Comparison of ENCODE assay signal across 38 cellular contexts in genomic region chr20:48039514-48039913, GRCh38.
"Had no signal": no experiment of that assay in that cellular context is flagged by ENCODE, and none has a peak within 500 bp of the region (broad histone marks: within the 10 kb centered on the region; RNA-seq: fewer than 3 reads in every experiment).

No MANE protein-coding gene starts in this region.

- H3K9me3 Mint-ChIP-seq: activated naive CD4-positive, alpha-beta T cell treated with anti-CD3 and anti-CD28 coated beads for 36 hours; activated naive CD8-positive, alpha-beta T cell treated with anti-CD3 and anti-CD28 coated beads, Interleukin-2, amount 10 ng/mL, durations not matched to agents 7 days and 5 days; activated naive CD8-positive, alpha-beta T cell treated with anti-CD3 and anti-CD28 coated beads, Interleukin-2, amount 50 U/mL, for 24 hours; activated T-cell treated with anti-CD3 and anti-CD28 coated beads, Interleukin-2, amount 50 U/mL, for 24 hours; activated T-helper 17 cell treated with anti-CD3 and anti-CD28 coated beads, Interleukin-2, amount 50 U/mL, for 72 hours; central memory CD8-positive, alpha-beta T cell; T-helper 2 cell treated with Interferon-gamma antibody and Interleukin-4, amounts not matched to agents 5 μg/mL and 100 μg/mL, for 36 hours had no signal

- H3K4me1 ChIP-seq: ascending aorta had no signal

- ATAC-seq: activated CD8-positive, alpha-beta memory T cell treated with anti-CD3 and anti-CD28 coated beads, Interleukin-2, amount 10 ng/mL, durations not matched to agents 7 days and 5 days; activated CD8-positive, alpha-beta T cell treated with anti-CD3 and anti-CD28 coated beads, Interleukin-2, amount 10 ng/mL, durations not matched to agents 7 days and 5 days; activated naive CD8-positive, alpha-beta T cell treated with anti-CD3 and anti-CD28 coated beads, Interleukin-2, amount 50 U/mL, for 24 hours; activated T-cell treated with anti-CD3 and anti-CD28 coated beads, Interleukin-2, amount 50 U/mL, for 72 hours; activated T-helper 17 cell treated with anti-CD3 and anti-CD28 coated beads, Interleukin-2, amount 50 U/mL, for 72 hours had no signal

- H3K27ac Mint-ChIP-seq: activated B cell treated with CpG ODN at 0.5 μM for 24 hours; activated CD4-positive, alpha-beta memory T cell treated with anti-CD3 and anti-CD28 coated beads, Interleukin-2, amount 10 ng/mL, durations not matched to agents 7 days and 5 days; activated CD4-positive, alpha-beta T cell treated with anti-CD3 and anti-CD28 coated beads, Interleukin-2, amount 10 ng/mL, durations not matched to agents 24 days and 14 days; activated CD8-positive, alpha-beta memory T cell treated with anti-CD3 and anti-CD28 coated beads, Interleukin-2, amount 10 ng/mL, durations not matched to agents 7 days and 5 days; activated CD8-positive, alpha-beta T cell treated with anti-CD3 and anti-CD28 coated beads, Interleukin-2, amount 10 ng/mL, durations not matched to agents 7 days and 5 days; activated naive CD4-positive, alpha-beta T cell treated with anti-CD3 and anti-CD28 coated beads for 36 hours; activated naive CD8-positive, alpha-beta T cell; activated naive CD8-positive, alpha-beta T cell treated with anti-CD3 and anti-CD28 coated beads, Interleukin-2, amount 10 ng/mL, durations not matched to agents 7 days and 5 days; activated naive CD8-positive, alpha-beta T cell treated with anti-CD3 and anti-CD28 coated beads, Interleukin-2, amount 50 U/mL, for 24 hours; activated T-cell treated with anti-CD3 and anti-CD28 coated beads, Interleukin-2, amount 50 U/mL, for 24 hours; activated T-cell treated with anti-CD3 and anti-CD28 coated beads, Interleukin-2, amount 50 U/mL, for 72 hours; activated T-helper 1 cell treated with anti-CD3 and anti-CD28 coated beads, Interleukin-12 subunit alpha, Interleukin-12 subunit beta, Interleukin-2, Interleukin-4 antibody, amounts not matched to agents 30 ng/mL and 10 ng/mL and 1 ng/mL, durations not matched to agents 14 hours and 24 hours and 36 hours; activated T-helper 17 cell treated with anti-CD3 and anti-CD28 coated beads, Interleukin-2, amount 50 U/mL, for 72 hours; T-helper 1 cell treated with Interleukin-12 subunit alpha and Interleukin-12 subunit beta and Interleukin-4 antibody, amounts not matched to agents 30 μg/mL and 1 μg/mL, for 36 hours; T-helper 2 cell treated with Interferon-gamma antibody and Interleukin-4, amounts not matched to agents 5 μg/mL and 100 μg/mL, for 36 hours had no signal

- H3K4me1 Mint-ChIP-seq: activated B cell treated with CpG ODN at 0.5 μM for 24 hours; activated CD4-positive, alpha-beta memory T cell treated with anti-CD3 and anti-CD28 coated beads, Interleukin-2, amount 10 ng/mL, durations not matched to agents 7 days and 5 days; activated CD4-positive, alpha-beta T cell treated with anti-CD3 and anti-CD28 coated beads, Interleukin-2, amount 10 ng/mL, durations not matched to agents 24 days and 14 days; activated CD8-positive, alpha-beta memory T cell treated with anti-CD3 and anti-CD28 coated beads, Interleukin-2, amount 10 ng/mL, durations not matched to agents 7 days and 5 days; activated naive CD8-positive, alpha-beta T cell treated with anti-CD3 and anti-CD28 coated beads, Interleukin-2, amount 10 ng/mL, durations not matched to agents 7 days and 5 days; activated naive CD8-positive, alpha-beta T cell treated with anti-CD3 and anti-CD28 coated beads, Interleukin-2, amount 50 U/mL, for 24 hours; activated T-helper 17 cell treated with anti-CD3 and anti-CD28 coated beads, Interleukin-2, amount 50 U/mL, for 72 hours; central memory CD8-positive, alpha-beta T cell had no signal

- H3K4me3 Mint-ChIP-seq: activated B cell treated with CpG ODN at 0.5 μM for 24 hours; activated CD4-positive, alpha-beta memory T cell treated with anti-CD3 and anti-CD28 coated beads, Interleukin-2, amount 10 ng/mL, durations not matched to agents 7 days and 5 days; activated CD4-positive, alpha-beta T cell treated with anti-CD3 and anti-CD28 coated beads, Interleukin-2, amount 10 ng/mL, durations not matched to agents 24 days and 14 days; activated CD8-positive, alpha-beta memory T cell treated with anti-CD3 and anti-CD28 coated beads, Interleukin-2, amount 10 ng/mL, durations not matched to agents 7 days and 5 days; activated CD8-positive, alpha-beta T cell treated with anti-CD3 and anti-CD28 coated beads, Interleukin-2, amount 10 ng/mL, durations not matched to agents 7 days and 5 days; activated naive CD4-positive, alpha-beta T cell treated with anti-CD3 and anti-CD28 coated beads for 36 hours; activated naive CD8-positive, alpha-beta T cell; activated naive CD8-positive, alpha-beta T cell treated with anti-CD3 and anti-CD28 coated beads, Interleukin-2, amount 10 ng/mL, durations not matched to agents 7 days and 5 days; activated naive CD8-positive, alpha-beta T cell treated with anti-CD3 and anti-CD28 coated beads, Interleukin-2, amount 50 U/mL, for 24 hours; activated T-cell treated with anti-CD3 and anti-CD28 coated beads, Interleukin-2, amount 50 U/mL, for 24 hours; activated T-cell treated with anti-CD3 and anti-CD28 coated beads, Interleukin-2, amount 50 U/mL, for 72 hours; activated T-helper 1 cell treated with anti-CD3 and anti-CD28 coated beads, Interleukin-12 subunit alpha, Interleukin-12 subunit beta, Interleukin-2, Interleukin-4 antibody, amounts not matched to agents 30 ng/mL and 10 ng/mL and 1 ng/mL, durations not matched to agents 14 hours and 24 hours and 36 hours; activated T-helper 17 cell treated with anti-CD3 and anti-CD28 coated beads, Interleukin-2, amount 50 U/mL, for 72 hours; central memory CD8-positive, alpha-beta T cell; T-helper 1 cell treated with Interleukin-12 subunit alpha and Interleukin-12 subunit beta and Interleukin-4 antibody, amounts not matched to agents 30 μg/mL and 1 μg/mL, for 36 hours; T-helper 2 cell treated with Interferon-gamma antibody and Interleukin-4, amounts not matched to agents 5 μg/mL and 100 μg/mL, for 36 hours had no signal

- DNase-seq: activated B cell treated with CpG ODN at 0.5 μM for 24 hours; activated CD4-positive, alpha-beta memory T cell treated with anti-CD3 and anti-CD28 coated beads, Interleukin-2, amount 10 ng/mL, durations not matched to agents 7 days and 5 days; activated CD4-positive, alpha-beta T cell treated with anti-CD3 and anti-CD28 coated beads for 4 hours; activated CD4-positive, alpha-beta T cell treated with anti-CD3 and anti-CD28 coated beads, Interleukin-2, amount 10 ng/mL, durations not matched to agents 24 days and 14 days; activated CD4-positive, alpha-beta T cell treated with anti-CD3 and anti-CD28 coated beads, Interleukin-2, amount 50 U/mL, for 48 hours; activated CD4-positive, CD25-positive, alpha-beta regulatory T cell treated with anti-CD3 and anti-CD28 coated beads, Interleukin-2, amount 50 U/mL, for 72 hours; activated CD8-positive, alpha-beta memory T cell treated with anti-CD3 and anti-CD28 coated beads for 24 hours; activated CD8-positive, alpha-beta memory T cell treated with anti-CD3 and anti-CD28 coated beads, Interleukin-2, amount 10 ng/mL, durations not matched to agents 7 days and 5 days; activated CD8-positive, alpha-beta memory T cell treated with anti-CD3 and anti-CD28 coated beads, Interleukin-2, amount 50 U/mL, for 48 hours; activated CD8-positive, alpha-beta T cell treated with anti-CD3 and anti-CD28 coated beads, Interleukin-2, amount 10 ng/mL, durations not matched to agents 7 days and 5 days; activated effector memory CD4-positive, alpha-beta T cell treated with anti-CD3 and anti-CD28 coated beads, Interleukin-2, amount 50 U/mL, for 16 hours; activated gamma-delta T cell treated with Interleukin-2 at 50 U/mL for 16 hours; activated naive CD4-positive, alpha-beta T cell; activated naive CD4-positive, alpha-beta T cell treated with anti-CD3 and anti-CD28 coated beads for 36 hours; activated naive CD4-positive, alpha-beta T cell treated with anti-CD3 and anti-CD28 coated beads, Interleukin-2, amount 50 U/mL, for 16 hours; activated naive CD8-positive, alpha-beta T cell treated with anti-CD3 and anti-CD28 coated beads, Interleukin-2, amount 10 ng/mL, durations not matched to agents 7 days and 5 days; activated naive CD8-positive, alpha-beta T cell treated with anti-CD3 and anti-CD28 coated beads, Interleukin-2, amount 50 U/mL, for 24 hours; activated T-cell treated with anti-CD3 and anti-CD28 coated beads, Interleukin-2, amount 50 U/mL, for 24 hours; activated T-cell treated with anti-CD3 and anti-CD28 coated beads, Interleukin-2, amount 50 U/mL, for 72 hours; amygdala; anterior cingulate cortex; caudate nucleus; cerebellar nuclear complex; T-helper 1 cell; T-helper 2 cell; T-helper 9 cell had no signal

- H3K36me3 ChIP-seq: ascending aorta, cardiac muscle cell had no signal

- H3K27me3 Mint-ChIP-seq: activated CD4-positive, alpha-beta memory T cell treated with anti-CD3 and anti-CD28 coated beads, Interleukin-2, amount 10 ng/mL, durations not matched to agents 7 days and 5 days; activated CD4-positive, alpha-beta T cell treated with anti-CD3 and anti-CD28 coated beads, Interleukin-2, amount 10 ng/mL, durations not matched to agents 24 days and 14 days; activated CD8-positive, alpha-beta memory T cell treated with anti-CD3 and anti-CD28 coated beads, Interleukin-2, amount 10 ng/mL, durations not matched to agents 7 days and 5 days; activated naive CD8-positive, alpha-beta T cell; activated naive CD8-positive, alpha-beta T cell treated with anti-CD3 and anti-CD28 coated beads, Interleukin-2, amount 10 ng/mL, durations not matched to agents 7 days and 5 days had no signal

- H3K27ac ChIP-seq: ascending aorta, cardiac muscle cell, VCaP had no signal

- H3K9me3 ChIP-seq: ascending aorta had no signal

- H3K4me3 ChIP-seq: ascending aorta, cardiac muscle cell had no signal

- H3K27me3 ChIP-seq: ascending aorta, cardiac muscle cell had no signal

- FAIRE-seq: bronchial epithelial cell, TTC549 had no signal

- H3K36me3 Mint-ChIP-seq: activated CD8-positive, alpha-beta memory T cell treated with anti-CD3 and anti-CD28 coated beads, Interleukin-2, amount 10 ng/mL, durations not matched to agents 7 days and 5 days; activated naive CD8-positive, alpha-beta T cell; activated naive CD8-positive, alpha-beta T cell treated with anti-CD3 and anti-CD28 coated beads, Interleukin-2, amount 10 ng/mL, durations not matched to agents 7 days and 5 days; brain had no signal
